Comparison of ENCODE assay signal across 1 cellular context in genomic region chr2:227462972-227463931, GRCh38.
TF ChIP-seq lines count a peak whose summit lies in the region.

No MANE protein-coding gene starts in this region.

TF ChIP-seq in GM12878, 131 proteins besides CTCF, POLR2A, EP300 and RAD21 (continued from another document):
- TF ChIP-seq CUX1 (IDR thresholded peaks at IDR 0.05; ENCODE audit: insufficient replicate concordance, low read depth, low read length) (peak; percentile 39), NFIC (IDR thresholded peaks at IDR 0.05; ENCODE audit: low read depth, low read length) (peak; percentile 25; the same call in 1 of the 2 replicates), MTA3 (IDR thresholded peaks at IDR 0.05; ENCODE audit: borderline replicate concordance, low read length) (peak; percentile 23), MEF2B (IDR thresholded peaks at IDR 0.05; ENCODE audit: partially characterized antibody, poor library complexity, severe bottlenecking) (peak; percentile 65), MYC (IDR thresholded peaks at IDR 0.05; ENCODE audit: insufficient read depth, insufficient read length, insufficient replicate concordance, low read length, severe bottlenecking) (no peak), E2F4 (IDR thresholded peaks at IDR 0.05; ENCODE audit: low read depth, low read length) (no peak), IRF5 (IDR thresholded peaks at IDR 0.05; ENCODE audit: borderline replicate concordance) (no peak), YY1 (IDR thresholded peaks at IDR 0.05; ENCODE audit: low read depth, low read length) (peak; percentile 83), BCL11A (IDR thresholded peaks at IDR 0.05; ENCODE audit: low read depth, low read length) (0 out of 2 replicates have a peak, but pooled peaks have one; percentile 28), CBX5 (IDR thresholded peaks at IDR 0.05; ENCODE audit: low read depth) (no peak), NBN (IDR thresholded peaks at IDR 0.05) (peak; percentile 70), ZNF687 (IDR thresholded peaks at IDR 0.05) (peak; percentile 44; the same call in 1 of the 2 replicates), RUNX3 (IDR thresholded peaks at IDR 0.05; ENCODE audit: low read length) (peak; percentile 54; the same call in 1 of the 2 replicates), MLLT1 (IDR thresholded peaks at IDR 0.05) (0 out of 2 replicates have a peak, but pooled peaks have one; percentile 43), DPF2 (IDR thresholded peaks at IDR 0.05) (peak; percentile 29; the same call in 1 of the 2 replicates), TAF1 (IDR thresholded peaks at IDR 0.05; ENCODE audit: borderline replicate concordance, low read depth, low read length) (0 out of 2 replicates have a peak, but pooled peaks have one; percentile 22), NR2F1 (conservative IDR thresholded peaks at IDR 0.05) (0 out of 2 replicates have a peak, but pooled peaks have one; percentile 13), RELB (IDR thresholded peaks at IDR 0.05; ENCODE audit: low read depth) (peak; percentile 71; the same call in 1 of the 2 replicates), IKZF1 (conservative IDR thresholded peaks at IDR 0.05) (peak; percentile 42; the same call in 1 of the 2 replicates), SMARCA5 (IDR thresholded peaks at IDR 0.05) (peak; percentile 39; the same call in 1 of the 2 replicates), MAX (IDR thresholded peaks at IDR 0.05; ENCODE audit: low read depth, low read length) (no peak), POLR2AphosphoS5 (IDR thresholded peaks at IDR 0.05; ENCODE audit: low read length) (peak; percentile 6; the same call in 1 of the 2 replicates)
